ENCODE assay signal across 11 cellular contexts in genomic region chr7:154195266-154195665, GRCh38.
"Had no signal": no experiment of that assay in that cellular context is flagged by ENCODE, and none has a peak within 500 bp of the region (broad histone marks: within the 10 kb centered on the region; RNA-seq: fewer than 3 reads in every experiment).

No MANE protein-coding gene starts in this region.

- H2AFZ ChIP-seq: GM23248, GM23338 had no signal

- H3K9me3 ChIP-seq: HAP-1 had no signal

- H3K9me3 Mint-ChIP-seq: GM23338, H9 had no signal

- H3K27ac ChIP-seq: GM23248 had no signal

- H3K4me1 ChIP-seq: HAP-1 had no signal

- DNase-seq: GM23248, GOT3, H7, H9, HCEC 1CT, HFFc6 had no signal

- H3K4me3 ChIP-seq: GM23248, GM23338, HAP-1 had no signal

- H3K27ac Mint-ChIP-seq: GM23338, H9, HFFc6 had no signal

- H3K4me3 Mint-ChIP-seq: GM23338, H9, HFFc6 had no signal

- ATAC-seq: GM23338, HCT116 had no signal

- H3K36me3 ChIP-seq: HAP-1 had no signal

- H3K9ac ChIP-seq: GM23248 had no signal

- H3K4me2 ChIP-seq: GM23338 had no signal

- FAIRE-seq: H1, H54 had no signal
